Comparison of ENCODE assay signal across 17 cellular contexts in genomic region chr16:82459580-82460256, GRCh38.
A peak's percentile ranks its signal among the peaks of the same experiment; 100 is the strongest.
DNase-seq lines count a peak whose midpoint lies in the region; ATAC-seq and TF ChIP-seq lines count a peak whose summit lies in the region.
"Had no signal": no experiment of that assay in that cellular context is flagged by ENCODE, and none has a peak within 500 bp of the region (broad histone marks: within the 10 kb centered on the region; RNA-seq: fewer than 3 reads in every experiment).

No MANE protein-coding gene starts in this region.

- H3K9me3 Mint-ChIP-seq in central memory CD8-positive, alpha-beta T cell, result no peaks in the 10 kb centered on the region
- H3K9me3 Mint-ChIP-seq in neural crest cell, result no peaks in the 10 kb centered on the region
- H3K9me3 Mint-ChIP-seq: CD8-positive, alpha-beta T cell had no signal

- DNase-seq in NCI-H748 (lab: John Stamatoyannopoulos, UW; ENCODE audit: unreplicated experiment), result peak; percentile 4
- DNase-seq in NCI-H748 treated with DMSO at 0.1 percent for 48 hours (lab: John Stamatoyannopoulos, UW), result no peak
- DNase-seq in central memory CD8-positive, alpha-beta T cell (ENCODE audit: low spot score in 2 of 2), result no peak
- no peak for DNase-seq in neural crest cell (ENCODE audit: low read depth, low spot score)
- no peak for DNase-seq in glomerular visceral epithelial cell (ENCODE audit: extremely low spot score)
- DNase-seq: 8988T; CD8-positive, alpha-beta T cell; COR-L47; DMS 273 treated with DMSO at 0.1 percent for 48 hours; DMS53; DND-41; EL; IMR-90 had no signal

- H3K27me3 Mint-ChIP-seq in central memory CD8-positive, alpha-beta T cell, result no peaks in the 10 kb centered on the region
- peaks cover 11% of the 10 kb centered on the region for H3K27me3 Mint-ChIP-seq in neural crest cell (ENCODE audit: low read depth)

- H3K27ac Mint-ChIP-seq in central memory CD8-positive, alpha-beta T cell (ENCODE audit: low read depth), result no peak overlapping the region
- peak overlapping the region; percentile 22 for H3K27ac Mint-ChIP-seq in neural crest cell (ENCODE audit: unreplicated experiment)
- H3K27ac Mint-ChIP-seq: B cell; CD8-positive, alpha-beta T cell had no signal

- peak overlapping the region; percentile 10 for H3K4me3 Mint-ChIP-seq in central memory CD8-positive, alpha-beta T cell
- H3K4me3 Mint-ChIP-seq in neural crest cell, result no peak overlapping the region
- H3K4me3 Mint-ChIP-seq: B cell; CD8-positive, alpha-beta T cell had no signal

- TF ChIP-seq CTCF in neural crest cell (conservative IDR thresholded peaks at IDR 0.05), result no peak

- peaks cover 34% of the 10 kb centered on the region for H3K4me1 Mint-ChIP-seq in central memory CD8-positive, alpha-beta T cell
- H3K4me1 Mint-ChIP-seq in neural crest cell, result peaks cover 3% of the 10 kb centered on the region
- H3K4me1 Mint-ChIP-seq: B cell had no signal

- peak; percentile 59 for ATAC-seq in central memory CD8-positive, alpha-beta T cell (replicated peaks; ENCODE audit: extremely low read depth, poor library complexity, severe bottlenecking)
- ATAC-seq in esophagus mucosa (no peak), HG02884 (IDR thresholded peaks at IDR 0.05; ENCODE audit: unreplicated experiment) (no peak)
- ATAC-seq: CD8-positive, alpha-beta T cell; GM12878 had no signal

- peaks cover 3% of the 10 kb centered on the region for H3K36me3 Mint-ChIP-seq in central memory CD8-positive, alpha-beta T cell (ENCODE audit: insufficient read depth)
- H3K36me3 Mint-ChIP-seq in neural crest cell (ENCODE audit: low read depth), result no peaks in the 10 kb centered on the region
- H3K36me3 Mint-ChIP-seq: CD8-positive, alpha-beta T cell had no signal
